ENCODE assay signal across 10 cellular contexts in genomic region chr11:19577391-19577831, GRCh38.
A peak's percentile ranks its signal among the peaks of the same experiment; 100 is the strongest.
DNase-seq lines count a peak whose midpoint lies in the region; ATAC-seq, FAIRE-seq and TF ChIP-seq lines count a peak whose summit lies in the region.
"Had no signal": no experiment of that assay in that cellular context is flagged by ENCODE, and none has a peak within 500 bp of the region (broad histone marks: within the 10 kb centered on the region; RNA-seq: fewer than 3 reads in every experiment).

No MANE protein-coding gene starts in this region.

- no peaks in the 10 kb centered on the region for H3K9me1 ChIP-seq in endothelial cell of umbilical vein (replicated peaks; ENCODE audit: control insufficient read depth, extremely low read depth, insufficient read depth, low read length)

- no peak for ATAC-seq in HG02623 (IDR thresholded peaks at IDR 0.05; ENCODE audit: unreplicated experiment)

- H2AFZ ChIP-seq in endothelial cell of umbilical vein (ENCODE audit: low read depth, low read length) = no peak overlapping the region

- TF ChIP-seq CTCF in Peyer's patch (IDR thresholded peaks at IDR 0.05) (no peak), endothelial cell of umbilical vein (IDR thresholded peaks at IDR 0.05; ENCODE audit: extremely low read depth in 1 of 2, insufficient read depth in 1 of 2, low read depth in 1 of 2, low read length in 2 of 2) (no peak), tibial artery (IDR thresholded peaks at IDR 0.05) (no peak)

- no peaks in the 10 kb centered on the region for H3K27me3 ChIP-seq in Peyer's patch
- no peaks in the 10 kb centered on the region for H3K27me3 ChIP-seq in endothelial cell of umbilical vein (ENCODE audit: control insufficient read depth in 2 of 2, insufficient read depth in 2 of 2, low read length in 2 of 2)
- no peaks in the 10 kb centered on the region for H3K27me3 ChIP-seq in tibial artery

- peak overlapping the region; percentile 63 for H3K9ac ChIP-seq in endothelial cell of umbilical vein (replicated peaks; ENCODE audit: extremely low read depth, insufficient read depth, low read length)

- BruUV-seq in endothelial cell of umbilical vein (replicated peaks; lab: Mats Ljungman, UMichigan) = no TSS peak

- TF ChIP-seq POLR2A in Peyer's patch (IDR thresholded peaks at IDR 0.05) (no peak), endothelial cell of umbilical vein (IDR thresholded peaks at IDR 0.05; ENCODE audit: low read depth, low read length) (no peak)

- no peaks in the 10 kb centered on the region for H4K20me1 ChIP-seq in endothelial cell of umbilical vein (replicated peaks; ENCODE audit: control insufficient read depth, extremely low read depth, insufficient read depth, low read length)

- no peak overlapping the region for H3K4me3 ChIP-seq in Peyer's patch
- H3K4me3 ChIP-seq in endothelial cell of umbilical vein (replicated peaks in 1 of 3; ENCODE audit: insufficient read depth in 1 of 3, low read depth in 1 of 3, low read length in 3 of 3) = peak overlapping the region in 1 of 3 experiments; percentile 25
- peak overlapping the region; percentile 11 for H3K4me3 ChIP-seq in mesodermal cell (ENCODE audit: extremely low read depth, insufficient read depth, low read length, poor library complexity, severe bottlenecking)
- peak overlapping the region in 1 of 2 donors; percentile 15 for H3K4me3 ChIP-seq in tibial artery

- 69 to 90% methylated on average over 4 to 5 of the region's 5 CpGs for WGBS in mesodermal cell (ENCODE audit: insufficient coverage in 2 of 2), 2 experiments

- H3K36me3 ChIP-seq in Peyer's patch (no peaks in the 10 kb centered on the region), endothelial cell of umbilical vein (ENCODE audit: control insufficient read depth in 2 of 2, extremely low read depth in 1 of 2, insufficient read depth in 2 of 2, low read length in 2 of 2) (no peaks in the 10 kb centered on the region), mesodermal cell (ENCODE audit: control insufficient read depth, insufficient read depth, low read length) (no peaks in the 10 kb centered on the region), tibial artery (no peaks in the 10 kb centered on the region)

- POLR2A ChIA-PET in endothelial cell of umbilical vein (lab: Charles Lee) = interaction anchor here (1.2 kb wide), 1 partner anchor 19 kb away, joined by 7 read pairs; no protein-coding TSS in a partner anchor

- H3K4me2 ChIP-seq in endothelial cell of umbilical vein (ENCODE audit: insufficient read depth, low read length) = peak overlapping the region; percentile 49

- peak overlapping the region in 3 of 4 donors; percentile 18 to 79 (median 43) for H3K27ac ChIP-seq in Peyer's patch
- peak overlapping the region; percentile 78 for H3K27ac ChIP-seq in endothelial cell of umbilical vein (ENCODE audit: insufficient read depth, low read depth, low read length)
- H3K27ac ChIP-seq in mesodermal cell (ENCODE audit: low read depth, low read length, severe bottlenecking) = peak overlapping the region; percentile 87
- peak overlapping the region; percentile 84 to 88 for H3K27ac ChIP-seq in tibial artery

- H3K9me3 ChIP-seq in Peyer's patch = no peaks in the 10 kb centered on the region
- no peaks in the 10 kb centered on the region for H3K9me3 ChIP-seq in endothelial cell of umbilical vein (replicated peaks; ENCODE audit: control insufficient read depth, insufficient read depth, low read length)
- no peaks in the 10 kb centered on the region for H3K9me3 ChIP-seq in mesodermal cell (ENCODE audit: control insufficient read depth, low read length)
- no peaks in the 10 kb centered on the region for H3K9me3 ChIP-seq in tibial artery

- DNase-seq in Peyer's patch (no peak), endothelial cell of umbilical vein (ENCODE audit: low read depth, low spot score) (peak; percentile 86), tibial artery (no peak), NCI-H2227 (lab: John Stamatoyannopoulos, UW; ENCODE audit: unreplicated experiment) (no peak)
- no peak for DNase-seq in stimulated activated CD4-positive, alpha-beta T cell treated with anti-CD3 and anti-CD28 coated beads, Interleukin-1b, Interleukin-23, amount 100 ng/mL, for 48 hours
- DNase-seq: kidney glomerular epithelial cell, MV-4-11 had no signal

- dilution Hi-C loops in endothelial cell of umbilical vein (cut with MboI; ENCODE audit: extremely low pct_ligation_motif_present, low sequenced_read_pairs) = no loop called here

- H3K79me2 ChIP-seq in endothelial cell of umbilical vein (ENCODE audit: control insufficient read depth, insufficient read depth, low read length) = no peaks in the 10 kb centered on the region

- CTCF ChIA-PET in endothelial cell of umbilical vein (lab: Charles Lee) = interaction anchor here (0.7 to 3.9 kb wide), 7 partner anchors 14 to 142 kb away, joined by 3 to 27 read pairs (median 3); no protein-coding TSS in a partner anchor

- peak; percentile 24 for FAIRE-seq in endothelial cell of umbilical vein (lab: Jason Lieb, UNC)
- FAIRE-seq: H54 had no signal

- H3K4me1 ChIP-seq in Peyer's patch (peaks cover 0 to 23% (median 0%) of the 10 kb centered on the region in 4 donors), endothelial cell of umbilical vein (ENCODE audit: control insufficient read depth, extremely low read depth, insufficient read depth, low read length) (peaks cover 25% of the 10 kb centered on the region), mesodermal cell (ENCODE audit: control insufficient read depth, insufficient read depth, low read length, poor library complexity, severe bottlenecking) (peaks cover 37% of the 10 kb centered on the region), tibial artery (peaks cover 4 to 69% (median 48%) of the 10 kb centered on the region in 4 donors)

- intact Hi-C loops in endothelial cell of umbilical vein (cut with micrococcal nuclease) (loop anchor here (1.0 kb wide), 5 partner anchors 13 to 165 kb away; partner anchors contain the start of gene NAV2), tibial artery (cut with DNase I; ENCODE audit: low total_unique reads) (no loop called here)

TF ChIP-seq in endothelial cell of umbilical vein, 7 proteins besides CTCF, POLR2A, EP300 and RAD21:
- TF ChIP-seq JUN (IDR thresholded peaks at IDR 0.05; ENCODE audit: borderline replicate concordance, insufficient read depth, insufficient read length, low read depth) (peak; percentile 29), POLR2AphosphoS5 (IDR thresholded peaks at IDR 0.05; ENCODE audit: insufficient read depth, low read depth, low read length) (no peak), GATA2 (IDR thresholded peaks at IDR 0.05; ENCODE audit: insufficient read depth, insufficient read length, low read depth, low read length) (peak; percentile 35), FOS (IDR thresholded peaks at IDR 0.05; ENCODE audit: borderline replicate concordance, insufficient read depth, low read length) (no peak), EZH2 (IDR thresholded peaks at IDR 0.05; ENCODE audit: borderline replicate concordance, low read depth, low read length, severe bottlenecking) (no peak)
